In the genomic region with DNA sequence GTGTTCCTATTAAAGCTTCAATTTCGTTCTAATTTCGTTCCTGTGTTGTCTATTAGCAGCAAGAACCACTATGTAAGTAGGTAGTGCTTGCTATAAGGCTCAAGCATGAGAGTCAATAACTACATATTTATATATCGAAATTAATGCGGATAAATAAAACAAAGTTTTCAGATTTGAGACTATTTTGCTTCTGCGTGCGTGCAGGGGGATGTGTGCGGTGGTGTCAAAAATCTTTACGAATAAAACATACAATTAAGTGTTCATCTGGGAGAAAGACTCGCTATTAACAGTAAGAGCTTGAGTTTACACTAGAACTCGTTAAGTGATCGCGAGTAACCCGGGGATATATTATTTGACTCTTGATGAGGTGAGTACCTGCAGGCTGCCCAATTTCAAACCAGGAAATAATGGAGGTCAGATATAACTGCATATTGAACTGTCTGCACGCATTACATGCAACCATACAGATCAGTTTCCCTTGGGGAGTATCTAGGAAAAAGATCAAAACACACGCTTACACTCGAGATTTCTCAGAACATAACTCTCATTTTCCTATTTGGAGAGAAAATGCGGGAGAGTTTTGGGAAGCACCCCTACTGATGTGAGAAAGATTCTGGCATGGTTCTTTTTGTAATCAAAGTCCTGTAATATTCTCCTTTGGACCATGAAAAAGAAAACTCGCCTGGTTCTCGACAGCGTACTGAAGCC, we compare ENCODE assay signal across 8 cellular contexts. TPM values are rescaled to one million over a fixed set of nuclear protein-coding genes. Genes with fewer than 3 reads are reported as not detected.
DNase-seq lines count a peak whose midpoint lies in the region; ATAC-seq and TF ChIP-seq lines count a peak whose summit lies in the region.

No MANE protein-coding gene starts in this region.

- DNase-seq in stimulated activated naive CD8-positive, alpha-beta T cell treated with anti-CD3 and anti-CD28 coated beads, Interleukin-15, Interleukin-2, amounts not matched to agents 100 U/mL and 50 U/mL, for 24 hours = no peak
- DNase-seq in cerebellar cortex (ENCODE audit: low spot score) = no peak
- no peak for DNase-seq in GDM1 (lab: John Stamatoyannopoulos, UW)

- H3K27ac Mint-ChIP-seq in stimulated activated naive CD8-positive, alpha-beta T cell treated with anti-CD3 and anti-CD28 coated beads, Interleukin-15, Interleukin-2, amounts not matched to agents 100 ng/mL and 50 ng/mL, for 24 hours = peak overlapping the region; percentile 89
- H3K27ac Mint-ChIP-seq in dendritic cell treated with granulocyte-macrophage colony-stimulating factor and Interleukin-4, amounts not matched to agents 40 ng/mL and 50 ng/mL, for 4 days = peak overlapping the region; percentile 99

- H3K79me2 ChIP-seq in OCI-LY3 (ENCODE audit: low read length) = peaks cover 44% of the 10 kb centered on the region

- H3K4me3 ChIP-seq in OCI-LY3 (ENCODE audit: low read length) (peak overlapping the region; percentile 98), mononuclear cell (ENCODE audit: low read length) (peak overlapping the region; percentile 80)

- H3K36me3 Mint-ChIP-seq in stimulated activated naive CD8-positive, alpha-beta T cell treated with anti-CD3 and anti-CD28 coated beads, Interleukin-15, Interleukin-2, amounts not matched to agents 100 ng/mL and 50 ng/mL, for 24 hours (ENCODE audit: low read depth) = peaks cover 28% of the 10 kb centered on the region
- H3K36me3 Mint-ChIP-seq in dendritic cell treated with granulocyte-macrophage colony-stimulating factor and Interleukin-4, amounts not matched to agents 40 ng/mL and 50 ng/mL, for 4 days (ENCODE audit: low read depth) = peaks cover 31% of the 10 kb centered on the region

- H3K9ac ChIP-seq in OCI-LY3 (ENCODE audit: low read length) = peak overlapping the region; percentile 92

- ATAC-seq in stimulated activated naive CD8-positive, alpha-beta T cell treated with anti-CD3 and anti-CD28 coated beads, Interleukin-15, Interleukin-2, amounts not matched to agents 100 U/mL and 50 U/mL, for 24 hours = no peak
- ATAC-seq in activated CD4-positive, CD25-positive, alpha-beta regulatory T cell treated with anti-CD3 and anti-CD28 coated beads, Interleukin-2, amount 50 U/mL, for 24 hours = no peak

- peak overlapping the region; percentile 84 for H3K27ac ChIP-seq in OCI-LY3 (ENCODE audit: low read length)

- H3K4me1 Mint-ChIP-seq in stimulated activated naive CD8-positive, alpha-beta T cell treated with anti-CD3 and anti-CD28 coated beads, Interleukin-15, Interleukin-2, amounts not matched to agents 100 ng/mL and 50 ng/mL, for 24 hours (ENCODE audit: low read depth) = peaks cover 39% of the 10 kb centered on the region
- H3K4me1 Mint-ChIP-seq in dendritic cell treated with granulocyte-macrophage colony-stimulating factor and Interleukin-4, amounts not matched to agents 40 ng/mL and 50 ng/mL, for 4 days (ENCODE audit: low read depth) = peaks cover 22% of the 10 kb centered on the region

- H3K27me3 ChIP-seq in OCI-LY3 (ENCODE audit: low read depth, low read length) = no peaks in the 10 kb centered on the region
- no peaks in the 10 kb centered on the region for H3K27me3 ChIP-seq in mononuclear cell (ENCODE audit: insufficient read depth, low read length)

- no peaks in the 10 kb centered on the region for H3K9me3 Mint-ChIP-seq in stimulated activated naive CD8-positive, alpha-beta T cell treated with anti-CD3 and anti-CD28 coated beads, Interleukin-15, Interleukin-2, amounts not matched to agents 100 ng/mL and 50 ng/mL, for 24 hours
- no peaks in the 10 kb centered on the region for H3K9me3 Mint-ChIP-seq in dendritic cell treated with granulocyte-macrophage colony-stimulating factor and Interleukin-4, amounts not matched to agents 40 ng/mL and 50 ng/mL, for 4 days

- H3K4me2 ChIP-seq in OCI-LY3 (ENCODE audit: low read length) = peak overlapping the region; percentile 95

- H3K9me3 ChIP-seq in OCI-LY3 (ENCODE audit: insufficient read depth, low read length) (no peaks in the 10 kb centered on the region), mononuclear cell (ENCODE audit: low read depth, low read length) (no peaks in the 10 kb centered on the region)

- H4K20me1 ChIP-seq in OCI-LY3 (ENCODE audit: insufficient read depth, low read length) = peaks cover 9% of the 10 kb centered on the region

- intact Hi-C loops in dendritic cell treated with granulocyte-macrophage colony-stimulating factor and Interleukin-4, amounts not matched to agents 40 ng/mL and 50 ng/mL, for 4 days (cut with micrococcal nuclease) = loop anchor here (1.0 kb wide), 1 partner anchor 46 kb away; no protein-coding TSS in a partner anchor

- H3K4me1 ChIP-seq in OCI-LY3 (ENCODE audit: low read length) (peaks cover 22% of the 10 kb centered on the region), mononuclear cell (ENCODE audit: insufficient read depth, low read length) (peaks cover 14% of the 10 kb centered on the region)

- peak overlapping the region; percentile 12 for H2AFZ ChIP-seq in OCI-LY3 (ENCODE audit: low read depth, low read length)

- TF ChIP-seq CTCF in OCI-LY3 (IDR thresholded peaks at IDR 0.05; ENCODE audit: low read depth, low read length) = no peak

- H3K27me3 Mint-ChIP-seq in stimulated activated naive CD8-positive, alpha-beta T cell treated with anti-CD3 and anti-CD28 coated beads, Interleukin-15, Interleukin-2, amounts not matched to agents 100 ng/mL and 50 ng/mL, for 24 hours = no peaks in the 10 kb centered on the region
- peaks cover 3% of the 10 kb centered on the region for H3K27me3 Mint-ChIP-seq in dendritic cell treated with granulocyte-macrophage colony-stimulating factor and Interleukin-4, amounts not matched to agents 40 ng/mL and 50 ng/mL, for 4 days

- peak overlapping the region; percentile 95 for H3K4me3 Mint-ChIP-seq in stimulated activated naive CD8-positive, alpha-beta T cell treated with anti-CD3 and anti-CD28 coated beads, Interleukin-15, Interleukin-2, amounts not matched to agents 100 ng/mL and 50 ng/mL, for 24 hours
- H3K4me3 Mint-ChIP-seq in dendritic cell treated with granulocyte-macrophage colony-stimulating factor and Interleukin-4, amounts not matched to agents 40 ng/mL and 50 ng/mL, for 4 days = peak overlapping the region; percentile 100

- peaks cover 19% of the 10 kb centered on the region for H3K36me3 ChIP-seq in OCI-LY3 (replicated peaks; ENCODE audit: low read depth, low read length)

RNA-seq across cellular contexts. Expression of a gene that starts 0.8 kb away (rescaled TPM):
- total RNA-seq in mononuclear cell = 113 TPM

RNA-seq across cellular contexts. Expression of a gene that starts 30.6 kb away (rescaled TPM):
- total RNA-seq in mononuclear cell = 4.9 TPM

RNA-seq across cellular contexts. Expression of a gene that starts 46.6 kb away (rescaled TPM):
- total RNA-seq in mononuclear cell = 49.8 TPM

RNA-seq across cellular contexts. Expression of a gene that starts 46.7 kb away (rescaled TPM):
- total RNA-seq in mononuclear cell = 16.4 TPM
